ENCODE assay signal across 16 cellular contexts in the genomic region with DNA sequence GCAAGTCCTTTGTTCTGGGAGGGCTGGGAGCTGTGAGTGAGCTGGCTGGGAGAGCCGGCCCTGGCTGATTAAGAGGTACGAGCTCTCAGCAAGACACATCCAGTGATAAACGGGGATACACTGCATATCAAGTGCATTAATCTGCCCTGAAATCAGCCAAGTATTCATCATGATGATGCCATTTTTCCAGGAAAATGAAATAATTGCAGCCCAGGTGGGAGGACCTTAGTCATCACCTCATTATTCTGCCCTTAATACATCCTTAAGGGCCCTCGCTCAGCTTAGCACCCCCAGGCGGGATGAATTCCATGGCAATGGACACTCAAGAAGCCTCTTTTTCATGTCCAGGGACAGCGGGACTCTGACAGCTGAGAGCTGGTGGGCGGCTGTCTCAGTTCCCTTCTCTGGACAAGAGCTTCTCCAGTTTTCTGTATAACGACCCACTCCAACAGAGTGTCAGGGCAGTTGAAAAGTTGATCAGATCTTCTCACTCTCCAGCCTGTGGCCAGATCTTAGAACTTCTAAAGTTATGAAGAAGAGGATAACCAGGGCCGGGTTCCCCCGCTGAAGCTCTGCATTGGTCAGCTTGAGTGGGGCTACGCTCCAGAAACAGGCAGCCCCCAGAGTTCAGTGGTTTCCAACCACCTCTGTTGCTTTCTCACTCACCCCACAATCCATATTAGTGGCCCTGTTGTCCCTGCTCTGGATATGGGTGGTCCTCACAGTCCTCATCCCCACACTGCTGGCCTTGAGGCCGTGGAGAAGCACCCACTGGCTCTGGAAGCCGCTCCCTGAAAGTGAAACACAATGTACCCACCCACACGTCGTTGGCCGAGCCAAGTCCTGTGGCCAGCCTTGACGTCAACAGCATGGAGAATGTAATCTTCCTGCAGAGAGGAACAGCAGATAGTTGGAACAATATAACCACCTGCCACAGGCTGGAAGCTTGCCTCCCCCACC.
DNase-seq lines count a peak whose midpoint lies in the region; ATAC-seq and TF ChIP-seq lines count a peak whose summit lies in the region.
"Had no signal": no experiment of that assay in that cellular context is flagged by ENCODE, and none has a peak within 500 bp of the region (broad histone marks: within the 10 kb centered on the region; RNA-seq: fewer than 3 reads in every experiment).

No MANE protein-coding gene starts in this region.

- WGBS in trophoblast cell (ENCODE audit: extremely low coverage, insufficient coverage, insufficient read length): no CpG with 5 or more reads among the region's 17 CpGs

- H3K27ac ChIP-seq in HEK293 (ENCODE audit: extremely low read depth, low read depth, low read length): no peak overlapping the region
- H3K27ac ChIP-seq in left ventricle myocardium inferior (replicated peaks): peak overlapping the region; percentile 6
- H3K27ac ChIP-seq in trophoblast cell (ENCODE audit: low read depth, low read length): no peak overlapping the region
- no peak overlapping the region for H3K27ac ChIP-seq in foreskin keratinocyte
- no peak overlapping the region for H3K27ac ChIP-seq in OCI-LY7 (ENCODE audit: low read depth, low read length, poor library complexity, severe bottlenecking)
- H3K27ac ChIP-seq: psoas muscle, transverse colon, VCaP had no signal

- no peak overlapping the region for H2BK5ac ChIP-seq in trophoblast cell (ENCODE audit: low read depth, low read length, poor library complexity)

- no peaks in the 10 kb centered on the region for H4K20me1 ChIP-seq in OCI-LY7 (ENCODE audit: insufficient read depth, low read length)

- intact Hi-C loops in left ventricle myocardium inferior (cut with micrococcal nuclease) (no loop called here), OCI-LY7 (cut with micrococcal nuclease; ENCODE audit: unreplicated experiment) (no loop called here)

- H3K9ac ChIP-seq in trophoblast cell (ENCODE audit: low read length): no peak overlapping the region

- H4K12ac ChIP-seq in trophoblast cell (ENCODE audit: low read depth, low read length): no peak overlapping the region

- H3K9me2 ChIP-seq in OCI-LY7 (ENCODE audit: insufficient read depth, low read length): no peaks in the 10 kb centered on the region

- no peak overlapping the region for H2BK12ac ChIP-seq in trophoblast cell (ENCODE audit: low read length)

- no TSS peak for BruUV-seq in OCI-LY7 (replicated peaks; lab: Mats Ljungman, UMichigan)

- CTCF ChIA-PET in HEK293 (lab: Yijun Ruan, JAX) (interaction anchor here (0.6 kb wide), 2 partner anchors 24 to 175 kb away, joined by 3 to 4 read pairs; no protein-coding TSS in a partner anchor), OCI-LY7 (lab: Charles Lee; ENCODE audit: unreplicated experiment) (no interaction called here)

- H3K4me1 ChIP-seq in HEK293 (ENCODE audit: control insufficient read depth, insufficient read depth, low read length): no peaks in the 10 kb centered on the region
- no peaks in the 10 kb centered on the region for H3K4me1 ChIP-seq in left ventricle myocardium inferior
- H3K4me1 ChIP-seq in trophoblast cell (ENCODE audit: control insufficient read depth in 1 of 2, insufficient read depth in 2 of 2, low read length in 2 of 2): peaks cover 0 to 3% of the 10 kb centered on the region in 2 experiments
- H3K4me1 ChIP-seq in foreskin keratinocyte: no peaks in the 10 kb centered on the region
- no peaks in the 10 kb centered on the region for H3K4me1 ChIP-seq in OCI-LY7 (ENCODE audit: insufficient read depth, low read length, poor library complexity, severe bottlenecking)
- H3K4me1 ChIP-seq: psoas muscle, transverse colon had no signal

- TF ChIP-seq CTCF in HEK293 (tag by site-specific recombination; IDR thresholded peaks at IDR 0.05) (no peak), left ventricle myocardium inferior (IDR thresholded peaks at IDR 0.05; ENCODE audit: borderline replicate concordance) (no peak), foreskin keratinocyte (conservative IDR thresholded peaks at IDR 0.05) (no peak), OCI-LY7 (conservative IDR thresholded peaks at IDR 0.05; ENCODE audit: low read length) (no peak)

- no peak overlapping the region for H3K4me2 ChIP-seq in trophoblast cell (ENCODE audit: low read length)
- no peak overlapping the region for H3K4me2 ChIP-seq in OCI-LY7 (ENCODE audit: low read length)

- H4K8ac ChIP-seq in trophoblast cell (ENCODE audit: low read depth, low read length): no peak overlapping the region

- no peak overlapping the region for H3K4ac ChIP-seq in trophoblast cell (ENCODE audit: low read depth, low read length)

- no peak overlapping the region for H3K14ac ChIP-seq in trophoblast cell (ENCODE audit: low read length)

- no peak overlapping the region for H2BK120ac ChIP-seq in trophoblast cell (ENCODE audit: insufficient read depth, low read length, poor library complexity)

- no peak for ATAC-seq in foreskin keratinocyte
- ATAC-seq: natural killer cell had no signal

- no peaks in the 10 kb centered on the region for H3K79me2 ChIP-seq in trophoblast cell (ENCODE audit: control insufficient read depth, insufficient read depth, low read length, poor library complexity)
- H3K79me2 ChIP-seq in OCI-LY7 (ENCODE audit: insufficient read depth, low read depth, low read length): no peaks in the 10 kb centered on the region

- H3K9me3 ChIP-seq in HEK293 (ENCODE audit: control insufficient read depth, insufficient read depth, low read depth, low read length) (no peaks in the 10 kb centered on the region), left ventricle myocardium inferior (replicated peaks) (no peaks in the 10 kb centered on the region), trophoblast cell (ENCODE audit: insufficient read depth, low read depth, low read length) (peaks cover 6% of the 10 kb centered on the region), OCI-LY7 (ENCODE audit: low read length) (no peaks in the 10 kb centered on the region)
- H3K9me3 ChIP-seq: transverse colon had no signal

- DNase-seq in AG08396 (ENCODE audit: low spot score): peak; percentile 3
- DNase-seq in left ventricle myocardium inferior: no peak
- DNase-seq in trophoblast cell: peak; percentile 20 to 24
- DNase-seq in foreskin keratinocyte: no peak
- DNase-seq in OCI-LY7 (ENCODE audit: low spot score): no peak
- DNase-seq in D341Med (ENCODE audit: low spot score): no peak
- DNase-seq in NCI-H510A treated with DMSO at 0.1 percent for 48 hours (lab: John Stamatoyannopoulos, UW): no peak
- DNase-seq: activated CD4-positive, alpha-beta memory T cell treated with anti-CD3 and anti-CD28 coated beads for 36 hours; erythroblast; natural killer cell; NCI-H1930; stimulated activated naive CD4-positive, alpha-beta T cell treated with Interleukin-2 at 50 U/mL for 16 hours; transverse colon had no signal

- no peak overlapping the region for H3K4me3 ChIP-seq in HEK293 (ENCODE audit: low read depth, low read length)
- no peak overlapping the region for H3K4me3 ChIP-seq in left ventricle myocardium inferior
- H3K4me3 ChIP-seq in trophoblast cell (ENCODE audit: low read depth, low read length): no peak overlapping the region
- H3K4me3 ChIP-seq in OCI-LY7 (ENCODE audit: low read depth, low read length, poor library complexity, severe bottlenecking): no peak overlapping the region
- H3K4me3 ChIP-seq: psoas muscle, transverse colon had no signal

- H3K18ac ChIP-seq in trophoblast cell (ENCODE audit: low read length): no peak overlapping the region

- no peak overlapping the region for H3K23ac ChIP-seq in trophoblast cell (ENCODE audit: low read length)

- H4K91ac ChIP-seq in trophoblast cell (ENCODE audit: low read depth, low read length): no peak overlapping the region

- H3K27me3 ChIP-seq in left ventricle myocardium inferior (ENCODE audit: low read depth): peaks cover 70% of the 10 kb centered on the region
- H3K27me3 ChIP-seq in trophoblast cell (ENCODE audit: insufficient read depth, low read length): no peaks in the 10 kb centered on the region
- no peaks in the 10 kb centered on the region for H3K27me3 ChIP-seq in foreskin keratinocyte
- H3K27me3 ChIP-seq: transverse colon had no signal

- POLR2A ChIA-PET in HEK293 (lab: Yijun Ruan, JAX) (interaction anchor here (0.6 kb wide), 1 partner anchor 60 kb away, joined by 3 read pairs; no protein-coding TSS in a partner anchor), OCI-LY7 (lab: Charles Lee) (no interaction called here)

- H2AFZ ChIP-seq in trophoblast cell (ENCODE audit: insufficient read depth, low read length, poor library complexity): no peak overlapping the region
- H2AFZ ChIP-seq in OCI-LY7 (ENCODE audit: low read length): no peak overlapping the region

- no peak overlapping the region for H2AK5ac ChIP-seq in trophoblast cell (ENCODE audit: low read length)

- H3K79me1 ChIP-seq in trophoblast cell (ENCODE audit: low read length): no peaks in the 10 kb centered on the region

- no peaks in the 10 kb centered on the region for H3K36me3 ChIP-seq in HEK293 (ENCODE audit: control insufficient read depth in 2 of 2, insufficient read depth in 1 of 2, low read length in 2 of 2)
- H3K36me3 ChIP-seq in left ventricle myocardium inferior: no peaks in the 10 kb centered on the region
- no peaks in the 10 kb centered on the region for H3K36me3 ChIP-seq in trophoblast cell (ENCODE audit: control insufficient read depth in 1 of 2, insufficient read depth in 2 of 2, low read length in 2 of 2)
- H3K36me3 ChIP-seq in OCI-LY7 (ENCODE audit: insufficient read depth, low read length): no peaks in the 10 kb centered on the region
- H3K36me3 ChIP-seq: transverse colon had no signal

TF ChIP-seq in HEK293, 187 proteins besides CTCF, POLR2A, EP300 and RAD21:
- TF ChIP-seq WT1 (tag by site-specific recombination; IDR thresholded peaks at IDR 0.05) (no peak), EGR2 (tag by site-specific recombination; IDR thresholded peaks at IDR 0.05; ENCODE audit: low read depth) (peak; percentile 16; the same call in 1 of the 2 replicates)

Comparison
In these comparisons a context has a peak if more than half of its experiments do, and no peak if none do; other contexts are left out.
1. DNase-seq: peak in AG08396 (single experiment) and trophoblast cell (2 of 2); none in left ventricle myocardium inferior (single experiment), foreskin keratinocyte (0 of 2), OCI-LY7 (single experiment), D341Med (single experiment) and NCI-H510A treated with DMSO at 0.1 percent for 48 hours (single experiment).